1 cellular context compared by ENCODE assay signal in the genomic region with DNA sequence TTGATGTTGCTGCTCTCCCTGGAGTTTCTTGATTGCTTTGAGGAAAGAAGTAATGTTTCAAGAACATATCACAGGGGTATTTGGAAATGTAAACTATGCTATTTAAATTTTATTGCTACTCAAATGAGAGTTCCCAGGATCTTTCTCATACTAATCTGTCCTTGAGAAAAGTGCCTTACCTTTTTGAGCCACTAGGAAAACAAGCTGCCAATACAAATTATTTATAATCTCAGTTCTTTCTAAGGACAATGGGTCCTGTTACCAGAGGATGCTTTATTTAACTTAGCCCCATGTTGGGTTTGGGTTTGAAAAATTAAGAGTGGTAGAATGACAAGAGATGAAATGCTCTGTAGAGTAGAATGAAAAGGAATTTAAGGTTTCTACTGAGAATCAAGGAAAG.
TF ChIP-seq lines count a peak whose summit lies in the region.

No MANE protein-coding gene starts in this region.

TF ChIP-seq in WTC11, 78 proteins besides CTCF, POLR2A, EP300 and RAD21 (continued from another document):
- TF ChIP-seq, protein P1, sequence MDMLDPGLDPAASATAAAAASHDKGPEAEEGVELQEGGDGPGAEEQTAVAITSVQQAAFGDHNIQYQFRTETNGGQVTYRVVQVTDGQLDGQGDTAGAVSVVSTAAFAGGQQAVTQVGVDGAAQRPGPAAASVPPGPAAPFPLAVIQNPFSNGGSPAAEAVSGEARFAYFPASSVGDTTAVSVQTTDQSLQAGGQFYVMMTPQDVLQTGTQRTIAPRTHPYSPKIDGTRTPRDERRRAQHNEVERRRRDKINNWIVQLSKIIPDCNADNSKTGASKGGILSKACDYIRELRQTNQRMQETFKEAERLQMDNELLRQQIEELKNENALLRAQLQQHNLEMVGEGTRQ (CRISPR knock-in tag; IDR thresholded peaks at IDR 0.05): no peak
